16 cellular contexts compared by ENCODE assay signal in genomic region chr19:3469638-3470499, GRCh38. TPM values are rescaled to one million over a fixed set of nuclear protein-coding genes. Genes with fewer than 3 reads are reported as not detected.
DNase-seq lines count a peak whose midpoint lies in the region; ATAC-seq and TF ChIP-seq lines count a peak whose summit lies in the region.
"Had no signal": no experiment of that assay in that cellular context is flagged by ENCODE, and none has a peak within 500 bp of the region (broad histone marks: within the 10 kb centered on the region; RNA-seq: fewer than 3 reads in every experiment).

No MANE protein-coding gene starts in this region.

- H3K36me3 ChIP-seq in HCT116 (ENCODE audit: control insufficient read depth in 1 of 2, insufficient read depth in 2 of 2, low read length in 2 of 2) (no peaks in the 10 kb centered on the region), liver (ENCODE audit: control insufficient read depth in 4 of 4, insufficient read depth in 3 of 4, low read depth in 1 of 4, low read length in 3 of 4) (no peaks in the 10 kb centered on the region)
- H3K36me3 ChIP-seq: lower lobe of right lung had no signal

- 40% methylated on average over 14 of the region's 14 CpGs for WGBS in liver

- no peak for TF ChIP-seq CTCF in 22Rv1 (IDR thresholded peaks at IDR 0.05)
- peak in 1 of 3 experiments; percentile 14; a peak in 1 of 6 replicates for TF ChIP-seq CTCF in HCT116 (IDR thresholded peaks at IDR 0.05 in 2 of 3, conservative IDR thresholded peaks at IDR 0.05 in 1 of 3; ENCODE audit: borderline replicate concordance in 1 of 3, insufficient read depth in 1 of 3, low read depth in 2 of 3, low read length in 2 of 3)
- no peak for TF ChIP-seq CTCF in coronary artery (IDR thresholded peaks at IDR 0.05)
- no peak for TF ChIP-seq CTCF in liver (IDR thresholded peaks at IDR 0.05; ENCODE audit: low read depth, low read length, missing input control)

- intact Hi-C loops in HCT116 (cut with micrococcal nuclease): no loop called here

- no peaks in the 10 kb centered on the region for H3K9me2 ChIP-seq in HCT116 (ENCODE audit: insufficient read depth)

- no peaks in the 10 kb centered on the region for H3K4me1 ChIP-seq in HCT116 (ENCODE audit: control insufficient read depth in 1 of 2, insufficient read depth in 2 of 2, low read length in 2 of 2)
- peaks cover 3 to 22% (median 10%) of the 10 kb centered on the region in 4 donors for H3K4me1 ChIP-seq in liver (ENCODE audit: control insufficient read depth in 4 of 4, insufficient read depth in 4 of 4, low read length in 3 of 4)

- 0 out of 2 replicates have a peak overlapping the region, but pooled peaks have one; percentile 5 for H3K27ac ChIP-seq in 22Rv1
- H3K27ac ChIP-seq in HCT116 (ENCODE audit: low read depth, low read length): no peak overlapping the region
- peak overlapping the region; percentile 27 to 42 for H3K27ac ChIP-seq in coronary artery
- H3K27ac ChIP-seq in liver (ENCODE audit: low read depth in 1 of 2, low read length in 2 of 2): no peak overlapping the region
- H3K27ac ChIP-seq: lower lobe of right lung had no signal

- ATAC-seq in HCT116 (0 out of 2 replicates have a peak, but pooled peaks have one; percentile 20), HG02610 (IDR thresholded peaks at IDR 0.05; ENCODE audit: unreplicated experiment) (no peak)

- no peak overlapping the region for H3K4me3 ChIP-seq in HCT116 (replicated peaks in 1 of 2; ENCODE audit: low read depth in 1 of 2, low read length in 2 of 2)
- H3K4me3 ChIP-seq in coronary artery: no peak overlapping the region
- H3K4me3 ChIP-seq in liver (ENCODE audit: low read depth in 1 of 3, low read length in 3 of 3): no peak overlapping the region
- H3K4me3 ChIP-seq: lower lobe of right lung, smooth muscle cell had no signal

- POLR2A ChIA-PET in HCT116 (lab: Charles Lee): interaction anchor here (0.6 kb wide), 1 partner anchor 92 kb away, joined by 3 read pairs; no protein-coding TSS in a partner anchor

- H3K27me3 ChIP-seq in HCT116 (ENCODE audit: insufficient read depth, low read length): peaks cover 5% of the 10 kb centered on the region; the same call in 1 of the 2 replicates
- H3K27me3 ChIP-seq in liver (ENCODE audit: control insufficient read depth in 4 of 4, insufficient read depth in 4 of 4, low read length in 3 of 4): no peaks in the 10 kb centered on the region

- H4K20me1 ChIP-seq in HCT116 (ENCODE audit: insufficient read depth): no peaks in the 10 kb centered on the region

- TF ChIP-seq RAD21 in HCT116 (IDR thresholded peaks at IDR 0.05; ENCODE audit: low read depth): no peak; the same call in 1 of the 2 replicates
- peak; percentile 14 to 16 for TF ChIP-seq RAD21 in liver (IDR thresholded peaks at IDR 0.05)

- DNase-seq in HCT116 (ENCODE audit: low read depth, low spot score) (no peak), coronary artery (ENCODE audit: low spot score) (no peak), DMS53 treated with DMSO at 0.1 percent for 48 hours (lab: John Stamatoyannopoulos, UW; ENCODE audit: unreplicated experiment) (no peak)
- no peak for DNase-seq in activated CD4-positive, CD25-positive, alpha-beta regulatory T cell (lab: John Stamatoyannopoulos, UW)
- no peak for DNase-seq in stimulated activated CD4-positive, alpha-beta T cell treated with anti-CD3 and anti-CD28 coated beads, Interleukin-2, amount 100 ng/mL, for 48 hours
- DNase-seq: activated naive CD4-positive, alpha-beta T cell treated with anti-CD3 and anti-CD28 coated beads, Interleukin-2, amount 10 ng/mL, durations not matched to agents 7 days and 5 days; central memory CD4-positive, alpha-beta T cell; DMS79; erythroblast; lower lobe of right lung had no signal

- TF ChIP-seq POLR2A in HCT116 (IDR thresholded peaks at IDR 0.05; ENCODE audit: borderline replicate concordance, extremely low read depth, insufficient read depth, insufficient read length): no peak

- CTCF ChIA-PET in HCT116 (lab: Charles Lee): interaction anchor here (1.1 to 3.0 kb wide), 4 partner anchors 23 to 165 kb away, joined by 4 to 18 read pairs (median 6); no protein-coding TSS in a partner anchor

- no peak overlapping the region for H3K4me2 ChIP-seq in HCT116 (ENCODE audit: low read length)
- H3K4me2 ChIP-seq: smooth muscle cell had no signal

- H3K79me2 ChIP-seq in HCT116 (ENCODE audit: insufficient read depth, low read length): no peaks in the 10 kb centered on the region

- no peak overlapping the region for H3K9ac ChIP-seq in HCT116 (ENCODE audit: low read length)
- no peak overlapping the region for H3K9ac ChIP-seq in liver (ENCODE audit: low read depth in 1 of 2, low read length in 2 of 2)

- no peak overlapping the region for H2AFZ ChIP-seq in HCT116 (ENCODE audit: low read depth, low read length, poor library complexity, severe bottlenecking)

- H3K9me3 ChIP-seq in HCT116 (ENCODE audit: control insufficient read depth in 1 of 2, insufficient read depth in 1 of 2, low read depth in 1 of 2, low read length in 2 of 2) (no peaks in the 10 kb centered on the region; a peak in 1 of 4 replicates), liver (ENCODE audit: control insufficient read depth in 4 of 4, low read length in 3 of 4) (no peaks in the 10 kb centered on the region)
- H3K9me3 ChIP-seq: lower lobe of right lung had no signal

- RAD21 ChIA-PET in HCT116 (lab: Charles Lee; ENCODE audit: low non-redundant PET in 1 of 2, low total read pairs in 2 of 2, uncharacterized antibody in 2 of 2, unreplicated experiment in 2 of 2): no interaction called here

- BruUV-seq in HCT116 (replicated peaks; lab: Mats Ljungman, UMichigan): no TSS peak

TF ChIP-seq in HCT116, 20 proteins besides CTCF, POLR2A, EP300 and RAD21:
- TF ChIP-seq EZH2phosphoT487 (IDR thresholded peaks at IDR 0.05; ENCODE audit: borderline replicate concordance) (no peak), MAX (IDR thresholded peaks at IDR 0.05) (no peak), POLR2AphosphoS5 (IDR thresholded peaks at IDR 0.05; ENCODE audit: low read depth, low read length) (peak; percentile 32)
TF ChIP-seq in HCT116: peak in this region for 1.

TF ChIP-seq in liver, 16 proteins besides CTCF, POLR2A, EP300 and RAD21 (continues in another document):
- no peak for TF ChIP-seq EGR1 (IDR thresholded peaks at IDR 0.05; ENCODE audit: low read depth in 2 of 2)
- TF ChIP-seq HNF4G (IDR thresholded peaks at IDR 0.05): no peak
- no peak for TF ChIP-seq FOXA1 (IDR thresholded peaks at IDR 0.05)
- no peak for TF ChIP-seq NR2F2 (IDR thresholded peaks at IDR 0.05)
- TF ChIP-seq, protein P1, sequence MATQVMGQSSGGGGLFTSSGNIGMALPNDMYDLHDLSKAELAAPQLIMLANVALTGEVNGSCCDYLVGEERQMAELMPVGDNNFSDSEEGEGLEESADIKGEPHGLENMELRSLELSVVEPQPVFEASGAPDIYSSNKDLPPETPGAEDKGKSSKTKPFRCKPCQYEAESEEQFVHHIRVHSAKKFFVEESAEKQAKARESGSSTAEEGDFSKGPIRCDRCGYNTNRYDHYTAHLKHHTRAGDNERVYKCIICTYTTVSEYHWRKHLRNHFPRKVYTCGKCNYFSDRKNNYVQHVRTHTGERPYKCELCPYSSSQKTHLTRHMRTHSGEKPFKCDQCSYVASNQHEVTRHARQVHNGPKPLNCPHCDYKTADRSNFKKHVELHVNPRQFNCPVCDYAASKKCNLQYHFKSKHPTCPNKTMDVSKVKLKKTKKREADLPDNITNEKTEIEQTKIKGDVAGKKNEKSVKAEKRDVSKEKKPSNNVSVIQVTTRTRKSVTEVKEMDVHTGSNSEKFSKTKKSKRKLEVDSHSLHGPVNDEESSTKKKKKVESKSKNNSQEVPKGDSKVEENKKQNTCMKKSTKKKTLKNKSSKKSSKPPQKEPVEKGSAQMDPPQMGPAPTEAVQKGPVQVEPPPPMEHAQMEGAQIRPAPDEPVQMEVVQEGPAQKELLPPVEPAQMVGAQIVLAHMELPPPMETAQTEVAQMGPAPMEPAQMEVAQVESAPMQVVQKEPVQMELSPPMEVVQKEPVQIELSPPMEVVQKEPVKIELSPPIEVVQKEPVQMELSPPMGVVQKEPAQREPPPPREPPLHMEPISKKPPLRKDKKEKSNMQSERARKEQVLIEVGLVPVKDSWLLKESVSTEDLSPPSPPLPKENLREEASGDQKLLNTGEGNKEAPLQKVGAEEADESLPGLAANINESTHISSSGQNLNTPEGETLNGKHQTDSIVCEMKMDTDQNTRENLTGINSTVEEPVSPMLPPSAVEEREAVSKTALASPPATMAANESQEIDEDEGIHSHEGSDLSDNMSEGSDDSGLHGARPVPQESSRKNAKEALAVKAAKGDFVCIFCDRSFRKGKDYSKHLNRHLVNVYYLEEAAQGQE (IDR thresholded peaks at IDR 0.05): no peak
- no peak for TF ChIP-seq FOXA2 (IDR thresholded peaks at IDR 0.05)
- no peak for TF ChIP-seq YY1 (IDR thresholded peaks at IDR 0.05)
- TF ChIP-seq RXRA (IDR thresholded peaks at IDR 0.05): no peak
- no peak for TF ChIP-seq HNF4A (conservative IDR thresholded peaks at IDR 0.05)
- TF ChIP-seq ZBTB33 (IDR thresholded peaks at IDR 0.05): no peak

RNA-seq across cellular contexts. Expression of gene SMIM24, which starts 10.5 kb away (rescaled TPM):
- not detected for total RNA-seq in HCT116 (2021; ENCODE audit: unreplicated experiment)
- 0.10 and 0.12 TPM in 2 replicates for polyA plus RNA-seq in HCT116 (2012)
- 1 to 10 TPM in 1 of 2 donors, under 1 TPM in 1; 0.17 to 2.8 TPM for total RNA-seq in liver
- 10 to 100 TPM in 1 of 2 donors, 1 to 10 TPM in 1; 2.7 to 13.7 TPM for polyA plus RNA-seq in liver
- total RNA-seq: HT1080, lower lobe of right lung, SK-MEL-5 had no signal
- polyA plus RNA-seq: smooth muscle cell had no signal

RNA-seq across cellular contexts. Expression of gene SMIM44, which starts 13.4 kb away (rescaled TPM):
- total RNA-seq in HCT116 (2021; ENCODE audit: unreplicated experiment) (not detected), liver (not detected)
- not detected in 2 replicates for polyA plus RNA-seq in HCT116 (2012)
- polyA plus RNA-seq in liver: not detected
- total RNA-seq: HT1080, lower lobe of right lung, SK-MEL-5, smooth muscle cell had no signal
- polyA plus RNA-seq: smooth muscle cell had no signal

RNA-seq across cellular contexts. Expression of gene DOHH, which starts 30.6 kb away (rescaled TPM):
- total RNA-seq in HCT116 (2021; ENCODE audit: unreplicated experiment) (20.9 TPM), liver (10 to 100 TPM in 1 of 2 donors, 1 to 10 TPM in 1; 8.1 to 12.0 TPM)
- polyA plus RNA-seq in HCT116 (2012): 15.9 and 20.8 TPM in 2 replicates
- polyA plus RNA-seq in liver: 10 to 100 TPM in 1 of 2 donors, 1 to 10 TPM in 1; 1.4 to 10.2 TPM

RNA-seq across cellular contexts. Expression of gene FZR1, which starts 36.2 kb away (rescaled TPM):
- total RNA-seq in HCT116 (2021; ENCODE audit: unreplicated experiment) (60.3 TPM), liver (10 to 100 TPM; 17.0 to 27.3 TPM)
- 64.5 and 76.2 TPM in 2 replicates for polyA plus RNA-seq in HCT116 (2012)
- polyA plus RNA-seq in liver: 10 to 100 TPM; 18.0 to 22.5 TPM

Comparison
In these comparisons a context has a peak if more than half of its experiments do, and no peak if none do; other contexts are left out.
1. H3K27ac ChIP-seq: peak in 22Rv1 (single experiment) and coronary artery (2 of 2); none in HCT116 (single experiment) and liver (0 of 2).